Comparison of ENCODE assay signal across 9 cellular contexts in genomic region chr2:185291035-185291647, GRCh38.
DNase-seq lines count a peak whose midpoint lies in the region; ATAC-seq and TF ChIP-seq lines count a peak whose summit lies in the region.
"Had no signal": no experiment of that assay in that cellular context is flagged by ENCODE, and none has a peak within 500 bp of the region (broad histone marks: within the 10 kb centered on the region; RNA-seq: fewer than 3 reads in every experiment).

No MANE protein-coding gene starts in this region.

- H3K27me3 ChIP-seq in GM06990 (replicated peaks; ENCODE audit: control insufficient read depth, insufficient read depth, low read length) = no peaks in the 10 kb centered on the region

- ATAC-seq in GM19467 (IDR thresholded peaks at IDR 0.05; ENCODE audit: unreplicated experiment) (peak; percentile 98), HG03354 (IDR thresholded peaks at IDR 0.05; ENCODE audit: poor library complexity, severe bottlenecking, unreplicated experiment) (peak; percentile 99), natural killer cell (no peak)
- ATAC-seq in natural killer cell treated with Interleukin-12 subunit alpha and Interleukin-12 subunit beta and Interleukin-15 and Interleukin-18, amount 100 ng/mL, for 72 hours = no peak

- peak; percentile 83 for TF ChIP-seq CTCF in GM06990 (IDR thresholded peaks at IDR 0.05; ENCODE audit: insufficient read depth, low read length, poor library complexity, severe bottlenecking)
- TF ChIP-seq CTCF in epithelial cell of esophagus (IDR thresholded peaks at IDR 0.05; ENCODE audit: insufficient read depth, low read depth, low read length, missing control alignments) = peak; percentile 94
- peak; percentile 83 for TF ChIP-seq CTCF in osteocyte (IDR thresholded peaks at IDR 0.05)
- no peak for TF ChIP-seq CTCF in natural killer cell (IDR thresholded peaks at IDR 0.05)

- no peaks in the 10 kb centered on the region for H3K9me3 Mint-ChIP-seq in osteocyte (ENCODE audit: unreplicated experiment)
- peaks cover 6% of the 10 kb centered on the region for H3K9me3 Mint-ChIP-seq in natural killer cell treated with Interleukin-12 subunit alpha and Interleukin-12 subunit beta and Interleukin-15 and Interleukin-18, amount 100 ng/mL, for 72 hours
- H3K9me3 Mint-ChIP-seq in natural killer cell = peaks cover 11 to 14% of the 10 kb centered on the region in 2 donors

- intact Hi-C loops in natural killer cell (cut with micrococcal nuclease) = no loop called here

- H3K4me1 Mint-ChIP-seq in osteocyte (ENCODE audit: unreplicated experiment) (no peaks in the 10 kb centered on the region), natural killer cell (no peaks in the 10 kb centered on the region)
- H3K4me1 Mint-ChIP-seq in natural killer cell treated with Interleukin-12 subunit alpha and Interleukin-12 subunit beta and Interleukin-15 and Interleukin-18, amount 100 ng/mL, for 72 hours (ENCODE audit: low read depth in 2 of 2) = no peaks in the 10 kb centered on the region

- no peaks in the 10 kb centered on the region for H3K36me3 Mint-ChIP-seq in osteocyte (ENCODE audit: unreplicated experiment)
- peaks cover 6% of the 10 kb centered on the region for H3K36me3 Mint-ChIP-seq in natural killer cell treated with Interleukin-12 subunit alpha and Interleukin-12 subunit beta and Interleukin-15 and Interleukin-18, amount 100 ng/mL, for 72 hours
- H3K36me3 Mint-ChIP-seq in natural killer cell = no peaks in the 10 kb centered on the region
- H3K36me3 Mint-ChIP-seq: activated naive CD4-positive, alpha-beta T cell treated with anti-CD3 and anti-CD28 coated beads, Interleukin-2, amount 50 U/mL, for 72 hours had no signal

- no peak overlapping the region for H3K4me3 Mint-ChIP-seq in osteocyte (ENCODE audit: unreplicated experiment)
- no peak overlapping the region for H3K4me3 Mint-ChIP-seq in natural killer cell treated with Interleukin-12 subunit alpha and Interleukin-12 subunit beta and Interleukin-15 and Interleukin-18, amount 100 ng/mL, for 72 hours
- no peak overlapping the region for H3K4me3 Mint-ChIP-seq in natural killer cell

- H3K27me3 Mint-ChIP-seq in osteocyte (ENCODE audit: unreplicated experiment) (peaks cover 27% of the 10 kb centered on the region), natural killer cell (ENCODE audit: low read depth in 2 of 2) (no peaks in the 10 kb centered on the region)
- H3K27me3 Mint-ChIP-seq in natural killer cell treated with Interleukin-12 subunit alpha and Interleukin-12 subunit beta and Interleukin-15 and Interleukin-18, amount 100 ng/mL, for 72 hours = no peaks in the 10 kb centered on the region

- no peaks in the 10 kb centered on the region for H3K36me3 ChIP-seq in GM06990 (ENCODE audit: control insufficient read depth, insufficient read depth, low read length)

- H3K4me3 ChIP-seq in GM06990 (replicated peaks; ENCODE audit: low read depth, low read length) (no peak overlapping the region), epithelial cell of esophagus (ENCODE audit: low read length) (no peak overlapping the region)

- no peak for DNase-seq in GM06990 (ENCODE audit: extremely low read depth, insufficient read length)
- peak; percentile 73 for DNase-seq in RPMI7951 (ENCODE audit: low read depth)
- DNase-seq in epithelial cell of esophagus (ENCODE audit: low read depth) = peak; percentile 75
- DNase-seq in osteocyte (ENCODE audit: extremely low spot score, unreplicated experiment) = no peak
- DNase-seq in natural killer cell treated with Interleukin-12 subunit alpha and Interleukin-12 subunit beta and Interleukin-15 and Interleukin-18, amount 100 ng/mL, for 72 hours (ENCODE audit: low spot score) = no peak
- no peak for DNase-seq in natural killer cell

- H3K27ac Mint-ChIP-seq in osteocyte (ENCODE audit: unreplicated experiment) (no peak overlapping the region), natural killer cell (no peak overlapping the region)
- no peak overlapping the region for H3K27ac Mint-ChIP-seq in natural killer cell treated with Interleukin-12 subunit alpha and Interleukin-12 subunit beta and Interleukin-15 and Interleukin-18, amount 100 ng/mL, for 72 hours
- H3K27ac Mint-ChIP-seq: activated naive CD4-positive, alpha-beta T cell treated with anti-CD3 and anti-CD28 coated beads, Interleukin-2, amount 50 U/mL, for 72 hours had no signal

Comparison
In these comparisons a context has a peak if more than half of its experiments do, and no peak if none do; other contexts are left out.
1. DNase-seq: peak in RPMI7951 (single experiment) and epithelial cell of esophagus (single experiment); none in GM06990 (single experiment), osteocyte (single experiment), natural killer cell treated with Interleukin-12 subunit alpha and Interleukin-12 subunit beta and Interleukin-15 and Interleukin-18, amount 100 ng/mL, for 72 hours (single experiment) and natural killer cell (single experiment).
2. ATAC-seq: peak in GM19467 (single experiment) and HG03354 (single experiment); none in natural killer cell treated with Interleukin-12 subunit alpha and Interleukin-12 subunit beta and Interleukin-15 and Interleukin-18, amount 100 ng/mL, for 72 hours (0 of 2) and natural killer cell (0 of 3).